26 cellular contexts compared by ENCODE assay signal in the genomic region with DNA sequence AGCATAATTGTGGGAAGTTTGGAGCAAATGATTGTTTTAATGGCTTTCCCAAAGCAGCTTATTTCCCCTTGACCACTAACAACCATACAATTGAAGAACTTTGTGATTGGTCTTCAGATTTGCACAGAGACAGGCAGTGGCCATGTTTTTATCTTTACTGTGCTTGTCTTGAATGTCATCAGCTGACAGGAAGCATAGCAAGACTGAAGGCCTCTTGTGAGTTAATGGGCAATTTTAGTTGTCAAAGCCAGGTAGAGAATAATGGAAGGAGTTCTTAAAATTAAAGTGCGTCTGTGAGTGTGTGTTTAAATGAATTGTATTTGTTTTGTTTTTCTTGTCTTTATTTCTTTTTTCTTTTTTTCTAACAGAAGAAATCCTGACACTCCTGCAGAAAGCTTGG.
"Had no signal": no experiment of that assay in that cellular context is flagged by ENCODE, and none has a peak within 500 bp of the region (broad histone marks: within the 10 kb centered on the region; RNA-seq: fewer than 3 reads in every experiment).

No MANE protein-coding gene starts in this region.

- H3K27ac ChIP-seq: coronary artery, esophagus muscularis mucosa, foreskin keratinocyte, heart right ventricle, left lung, neutrophil, prostate gland, right atrium auricular region, stomach, thyroid gland, vagina had no signal

- H3K4me1 Mint-ChIP-seq: naive thymus-derived CD4-positive, alpha-beta T cell; nephron; stimulated activated effector memory CD8-positive, alpha-beta T cell treated with anti-CD3 and anti-CD28 coated beads, Interleukin-12 subunit alpha, Interleukin-12 subunit beta, amount 100 ng/mL, for 72 hours had no signal

- H3K36me3 Mint-ChIP-seq: mesothelial cell of epicardium; naive thymus-derived CD4-positive, alpha-beta T cell; stimulated activated effector memory CD8-positive, alpha-beta T cell treated with anti-CD3 and anti-CD28 coated beads, Interleukin-12 subunit alpha, Interleukin-12 subunit beta, amount 100 ng/mL, for 72 hours had no signal

- H3K27ac Mint-ChIP-seq: mesothelial cell of epicardium; naive thymus-derived CD4-positive, alpha-beta T cell; nephron; stimulated activated effector memory CD8-positive, alpha-beta T cell treated with anti-CD3 and anti-CD28 coated beads, Interleukin-12 subunit alpha, Interleukin-12 subunit beta, amount 100 ng/mL, for 72 hours had no signal

- H3K27me3 ChIP-seq: esophagus muscularis mucosa, foreskin keratinocyte, heart right ventricle, left lung, neutrophil, right atrium auricular region, stomach, thyroid gland, vagina had no signal

- H3K4me1 ChIP-seq: esophagus muscularis mucosa, foreskin keratinocyte, heart right ventricle, left lung, prostate gland, right atrium auricular region, stomach, thyroid gland, vagina had no signal

- ATAC-seq: foreskin keratinocyte; heart right ventricle; left cardiac atrium; left lung; naive thymus-derived CD4-positive, alpha-beta T cell; sciatic nerve; stimulated activated effector memory CD8-positive, alpha-beta T cell treated with anti-CD3 and anti-CD28 coated beads, Interleukin-12 subunit alpha, Interleukin-12 subunit beta, amount 100 ng/mL, for 72 hours had no signal

- H3K27me3 Mint-ChIP-seq: naive thymus-derived CD4-positive, alpha-beta T cell had no signal

- H3K9me3 Mint-ChIP-seq: nephron had no signal

- DNase-seq: dermis blood vessel endothelial cell; effector memory CD4-positive, alpha-beta T cell; foreskin keratinocyte; glutamatergic neuron; heart right ventricle; hippocampal formation; left cardiac atrium; left lung; mesenchymal stem cell; naive thymus-derived CD4-positive, alpha-beta T cell; stimulated activated CD4-positive, alpha-beta T cell treated with anti-CD3 and anti-CD28 coated beads, Interleukin-2, amount 100 ng/mL, for 24 hours; stimulated activated CD4-positive, alpha-beta T cell treated with anti-CD3 and anti-CD28 coated beads, Interleukin-4, amount 100 ng/mL, for 24 hours; stimulated activated naive CD4-positive, alpha-beta T cell treated with Interleukin-2 at 50 U/mL for 16 hours; stomach; thyroid gland; trophoblast cell had no signal

- H3K4me3 Mint-ChIP-seq: mesothelial cell of epicardium; naive thymus-derived CD4-positive, alpha-beta T cell; nephron; stimulated activated effector memory CD8-positive, alpha-beta T cell treated with anti-CD3 and anti-CD28 coated beads, Interleukin-12 subunit alpha, Interleukin-12 subunit beta, amount 100 ng/mL, for 72 hours had no signal

- H3K4me3 ChIP-seq: coronary artery, esophagus muscularis mucosa, heart right ventricle, left lung, prostate gland, right atrium auricular region, stomach, thyroid gland, vagina had no signal

- H3K9me3 ChIP-seq: esophagus muscularis mucosa, neutrophil, prostate gland, right atrium auricular region, thyroid gland, vagina had no signal

- H3K36me3 ChIP-seq: esophagus muscularis mucosa, heart right ventricle, left lung, neutrophil, prostate gland, right atrium auricular region, stomach, thyroid gland, vagina had no signal
